In the genomic region with DNA sequence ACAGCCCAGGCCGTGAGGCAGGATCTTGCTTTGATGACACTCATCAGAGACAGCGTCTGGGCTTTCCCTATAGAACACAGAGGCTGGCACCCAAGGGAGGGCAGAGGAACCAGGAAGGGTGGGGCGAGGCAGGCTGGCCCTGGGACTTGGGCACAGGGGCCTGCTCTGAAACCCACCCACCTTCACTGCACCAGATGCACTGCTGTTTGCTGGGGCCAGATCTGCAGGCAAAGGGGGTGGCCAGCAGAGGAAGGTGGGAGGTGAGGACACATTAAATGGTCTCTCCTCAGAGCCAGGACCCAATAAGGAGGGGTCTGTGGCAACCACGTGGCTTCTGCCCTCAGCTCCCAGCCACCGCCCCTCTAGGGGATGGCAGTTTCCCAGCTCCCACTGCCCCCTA, we compare ENCODE assay signal across 34 cellular contexts. TPM values are rescaled to one million over a fixed set of nuclear protein-coding genes. Genes with fewer than 3 reads are reported as not detected.
"Had no signal": no experiment of that assay in that cellular context is flagged by ENCODE, and none has a peak within 500 bp of the region (broad histone marks: within the 10 kb centered on the region; RNA-seq: fewer than 3 reads in every experiment).

No MANE protein-coding gene starts in this region.

- ATAC-seq: activated CD4-positive, alpha-beta T cell treated with anti-CD3 and anti-CD28 coated beads for 36 hours; gastroesophageal sphincter had no signal

- H3K4me3 Mint-ChIP-seq: activated CD4-positive, alpha-beta memory T cell treated with anti-CD3 and anti-CD28 coated beads, Interleukin-2, amount 10 ng/mL, durations not matched to agents 7 days and 5 days; activated CD4-positive, alpha-beta T cell treated with anti-CD3 and anti-CD28 coated beads for 36 hours; activated CD4-positive, alpha-beta T cell treated with anti-CD3 and anti-CD28 coated beads, Interleukin-2, amount 10 ng/mL, durations not matched to agents 24 days and 14 days; activated naive CD4-positive, alpha-beta T cell treated with anti-CD3 and anti-CD28 coated beads, Interleukin-2, amount 10 ng/mL, durations not matched to agents 7 days and 5 days; activated naive CD8-positive, alpha-beta T cell; activated T-helper 1 cell treated with anti-CD3 and anti-CD28 coated beads, Interleukin-12 subunit alpha, Interleukin-12 subunit beta, Interleukin-2, Interleukin-4 antibody, amounts not matched to agents 30 ng/mL and 10 ng/mL and 1 ng/mL, durations not matched to agents 14 hours and 24 hours and 36 hours; central memory CD8-positive, alpha-beta T cell had no signal

- H3K4me1 Mint-ChIP-seq: activated CD4-positive, alpha-beta memory T cell treated with anti-CD3 and anti-CD28 coated beads, Interleukin-2, amount 10 ng/mL, durations not matched to agents 7 days and 5 days; activated CD4-positive, alpha-beta T cell treated with anti-CD3 and anti-CD28 coated beads for 36 hours; activated CD4-positive, alpha-beta T cell treated with anti-CD3 and anti-CD28 coated beads, Interleukin-2, amount 10 ng/mL, durations not matched to agents 24 days and 14 days; activated naive CD4-positive, alpha-beta T cell treated with anti-CD3 and anti-CD28 coated beads, Interleukin-2, amount 10 ng/mL, durations not matched to agents 7 days and 5 days; central memory CD8-positive, alpha-beta T cell had no signal

- H3K27ac Mint-ChIP-seq: activated CD4-positive, alpha-beta memory T cell treated with anti-CD3 and anti-CD28 coated beads, Interleukin-2, amount 10 ng/mL, durations not matched to agents 7 days and 5 days; activated CD4-positive, alpha-beta T cell treated with anti-CD3 and anti-CD28 coated beads for 36 hours; activated CD4-positive, alpha-beta T cell treated with anti-CD3 and anti-CD28 coated beads, Interleukin-2, amount 10 ng/mL, durations not matched to agents 24 days and 14 days; activated naive CD4-positive, alpha-beta T cell treated with anti-CD3 and anti-CD28 coated beads, Interleukin-2, amount 10 ng/mL, durations not matched to agents 7 days and 5 days; activated naive CD8-positive, alpha-beta T cell; activated T-helper 1 cell treated with anti-CD3 and anti-CD28 coated beads, Interleukin-12 subunit alpha, Interleukin-12 subunit beta, Interleukin-2, Interleukin-4 antibody, amounts not matched to agents 30 ng/mL and 10 ng/mL and 1 ng/mL, durations not matched to agents 14 hours and 24 hours and 36 hours; activated T-helper 2 cell treated with anti-CD3 and anti-CD28 coated beads, Interferon-gamma antibody, Interleukin-2, Interleukin-4, amounts not matched to agents 10 μg/mL and 5 μg/mL and 100 μg/mL, durations not matched to agents 14 hours and 24 hours and 36 hours had no signal

- H3K4me1 ChIP-seq: colonic mucosa, esophagus squamous epithelium, gastroesophageal sphincter had no signal

- H3K27ac ChIP-seq: brain microvascular endothelial cell, colonic mucosa, epithelial cell of prostate, esophagus squamous epithelium, gastroesophageal sphincter had no signal

- H3K27me3 ChIP-seq: colonic mucosa had no signal

- H3K36me3 ChIP-seq: brain microvascular endothelial cell, colonic mucosa, esophagus squamous epithelium, gastroesophageal sphincter had no signal

- H3K4me3 ChIP-seq: colonic mucosa, esophagus squamous epithelium, gastroesophageal sphincter had no signal

- H3K9me3 Mint-ChIP-seq: activated CD4-positive, alpha-beta memory T cell treated with anti-CD3 and anti-CD28 coated beads, Interleukin-2, amount 10 ng/mL, durations not matched to agents 7 days and 5 days; activated CD4-positive, alpha-beta T cell treated with anti-CD3 and anti-CD28 coated beads, Interleukin-2, amount 10 ng/mL, durations not matched to agents 24 days and 14 days; activated naive CD4-positive, alpha-beta T cell treated with anti-CD3 and anti-CD28 coated beads, Interleukin-2, amount 10 ng/mL, durations not matched to agents 7 days and 5 days; activated T-helper 1 cell treated with anti-CD3 and anti-CD28 coated beads, Interleukin-12 subunit alpha, Interleukin-12 subunit beta, Interleukin-2, Interleukin-4 antibody, amounts not matched to agents 30 ng/mL and 10 ng/mL and 1 ng/mL, durations not matched to agents 14 hours and 24 hours and 36 hours; activated T-helper 2 cell treated with anti-CD3 and anti-CD28 coated beads, Interferon-gamma antibody, Interleukin-2, Interleukin-4, amounts not matched to agents 10 μg/mL and 5 μg/mL and 100 μg/mL, durations not matched to agents 14 hours and 24 hours and 36 hours; central memory CD8-positive, alpha-beta T cell had no signal

- H3K36me3 Mint-ChIP-seq: activated naive CD4-positive, alpha-beta T cell treated with anti-CD3 and anti-CD28 coated beads, Interleukin-2, amount 10 ng/mL, durations not matched to agents 7 days and 5 days; activated naive CD8-positive, alpha-beta T cell had no signal

- DNase-seq: activated CD4-positive, alpha-beta memory T cell treated with anti-CD3 and anti-CD28 coated beads, Interleukin-2, amount 10 ng/mL, durations not matched to agents 7 days and 5 days; activated CD4-positive, alpha-beta T cell treated with anti-CD3 and anti-CD28 coated beads for 36 hours; activated CD4-positive, alpha-beta T cell treated with anti-CD3 and anti-CD28 coated beads, Interleukin-2, amount 10 ng/mL, durations not matched to agents 24 days and 14 days; activated CD4-positive, CD25-positive, alpha-beta regulatory T cell; activated CD4-positive, CD25-positive, alpha-beta regulatory T cell treated with anti-CD3 and anti-CD28 coated beads, Interleukin-2, amount 50 U/mL, for 72 hours; activated effector memory CD4-positive, alpha-beta T cell treated with anti-CD3 and anti-CD28 coated beads, Interleukin-2, amount 50 U/mL, for 16 hours; activated naive CD4-positive, alpha-beta T cell treated with anti-CD3 and anti-CD28 coated beads, Interleukin-2, amount 10 ng/mL, durations not matched to agents 7 days and 5 days; activated T-cell treated with anti-CD3 and anti-CD28 coated beads, Interleukin-2, amount 50 U/mL, for 1 hour; activated T-cell treated with anti-CD3 and anti-CD28 coated beads, Interleukin-2, amount 50 U/mL, for 48 hours; amniotic stem cell; anterior cingulate cortex; brain microvascular endothelial cell; colonic mucosa; effector CD8-positive, alpha-beta T cell; esophagus squamous epithelium; foreskin melanocyte; T-helper 2 cell had no signal

- H3K9me3 ChIP-seq: colonic mucosa, esophagus squamous epithelium, gastroesophageal sphincter had no signal

RNA-seq across cellular contexts. Expression of a gene that starts 6.6 kb away (rescaled TPM):
- total RNA-seq: activated CD4-positive, alpha-beta memory T cell treated with anti-CD3 and anti-CD28 coated beads, Interleukin-2, amount 10 ng/mL, durations not matched to agents 7 days and 5 days; activated CD4-positive, alpha-beta T cell treated with anti-CD3 and anti-CD28 coated beads for 36 hours; activated CD4-positive, alpha-beta T cell treated with anti-CD3 and anti-CD28 coated beads, Interleukin-2, amount 10 ng/mL, durations not matched to agents 24 days and 14 days; activated T-helper 1 cell treated with anti-CD3 and anti-CD28 coated beads, Interleukin-12 subunit alpha, Interleukin-12 subunit beta, Interleukin-2, Interleukin-4 antibody, amounts not matched to agents 30 ng/mL and 10 ng/mL and 1 ng/mL, durations not matched to agents 14 hours and 24 hours and 36 hours; activated T-helper 2 cell treated with anti-CD3 and anti-CD28 coated beads, Interferon-gamma antibody, Interleukin-2, Interleukin-4, amounts not matched to agents 10 μg/mL and 5 μg/mL and 100 μg/mL, durations not matched to agents 14 hours and 24 hours and 36 hours; astrocyte; bronchial epithelial cell; cardiac septum; colonic mucosa; dermis microvascular lymphatic vessel endothelial cell; endothelial cell of umbilical vein; esophagus squamous epithelium; fibroblast of lung; fibroblast of villous mesenchyme; glomerular endothelial cell; T-helper 1 cell treated with Interleukin-12 subunit alpha and Interleukin-12 subunit beta and Interleukin-4 antibody, amounts not matched to agents 30 ng/mL and 1 ng/mL, for 36 hours had no signal
- polyA plus RNA-seq: adipose tissue, endothelial cell of umbilical vein, esophagus, fibroblast of lung had no signal
